Comparison of ENCODE assay signal across 11 cellular contexts in the genomic region with DNA sequence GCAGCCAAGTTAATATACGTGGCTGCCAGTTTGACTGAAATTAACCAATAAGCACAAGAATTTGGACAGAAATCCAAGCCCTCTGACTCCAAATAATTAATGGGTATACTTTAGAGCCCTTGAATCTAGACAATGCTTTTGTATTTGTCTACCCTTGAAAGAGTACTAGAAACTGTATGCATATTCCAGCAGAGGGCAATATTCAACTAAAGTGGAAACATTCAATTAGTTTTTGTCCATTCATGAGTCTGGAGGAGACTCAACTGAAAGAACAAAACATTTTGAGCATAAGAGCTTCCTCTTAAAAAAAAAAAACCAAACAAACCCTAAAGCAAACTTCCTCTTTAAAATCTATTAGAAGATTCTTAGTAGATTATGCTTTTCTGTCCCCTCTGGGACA.
A peak's percentile ranks its signal among the peaks of the same experiment; 100 is the strongest.
DNase-seq lines count a peak whose midpoint lies in the region; ATAC-seq and TF ChIP-seq lines count a peak whose summit lies in the region.
"Had no signal": no experiment of that assay in that cellular context is flagged by ENCODE, and none has a peak within 500 bp of the region (broad histone marks: within the 10 kb centered on the region; RNA-seq: fewer than 3 reads in every experiment).

No MANE protein-coding gene starts in this region.

- H3K27me3 ChIP-seq in A673 (replicated peaks; ENCODE audit: insufficient read depth, low read depth, low read length, poor library complexity): peaks cover 6% of the 10 kb centered on the region
- no peaks in the 10 kb centered on the region for H3K27me3 ChIP-seq in GM23248 (replicated peaks; ENCODE audit: insufficient read depth)
- H3K27me3 ChIP-seq in PC-9 (ENCODE audit: insufficient read depth, low read depth): no peaks in the 10 kb centered on the region
- H3K27me3 ChIP-seq in stomach: no peaks in the 10 kb centered on the region

- POLR2A ChIA-PET in A673 (lab: Charles Lee; ENCODE audit: low non-redundant PET): no interaction called here
- POLR2A ChIA-PET in PC-9 (lab: Charles Lee; ENCODE audit: unreplicated experiment): no interaction called here

- intact Hi-C loops in A673 (cut with micrococcal nuclease; ENCODE audit: unreplicated experiment): no loop called here
- intact Hi-C loops in PC-9 (cut with micrococcal nuclease; ENCODE audit: unreplicated experiment): no loop called here
- intact Hi-C loops in stomach (cut with DNase I; ENCODE audit: low total_unique reads): no loop called here

- 20 to 30% methylated on average over 1 of the region's 1 CpG for WGBS in GM23248 (ENCODE audit: low coverage in 1 of 2, low lambda C conversion rate in 2 of 2, missing lambda C conversion rate in 2 of 2), 2 experiments
- 50 to 82% (median 66%) methylated on average over 1 of the region's 1 CpG for WGBS in stomach, 5 donors

- H3K36me3 ChIP-seq in A673 (ENCODE audit: insufficient read depth, low read length, poor library complexity, severe bottlenecking) (no peaks in the 10 kb centered on the region), GM23248 (ENCODE audit: low read depth) (0 out of 2 replicates have a peak, but pooled peaks cover 6% of the 10 kb centered on the region), PC-9 (ENCODE audit: low read depth) (peaks cover 18% of the 10 kb centered on the region), stomach (peaks cover 0 to 24% (median 15%) of the 10 kb centered on the region in 4 donors)

- H3K9me3 ChIP-seq in A673 (ENCODE audit: low read depth, low read length, poor library complexity, severe bottlenecking) (no peaks in the 10 kb centered on the region), GM23248 (ENCODE audit: low read depth) (no peaks in the 10 kb centered on the region), PC-9 (ENCODE audit: insufficient read depth, low read depth) (no peaks in the 10 kb centered on the region), stomach (no peaks in the 10 kb centered on the region)

- no peaks in the 10 kb centered on the region for H3K79me2 ChIP-seq in GM23248 (ENCODE audit: insufficient read depth)
- 0 out of 2 replicates have a peak, but pooled peaks cover 2% of the 10 kb centered on the region for H3K79me2 ChIP-seq in PC-9 (ENCODE audit: low read depth)

- H3K9ac ChIP-seq in GM23248: no peak overlapping the region

- in situ Hi-C loops in GM23248 (cut with MboI): no loop called here

- H3K27ac ChIP-seq in A673 (ENCODE audit: low read depth, low read length, poor library complexity, severe bottlenecking): no peak overlapping the region
- H3K27ac ChIP-seq in GM23248: no peak overlapping the region
- H3K27ac ChIP-seq in PC-9: no peak overlapping the region
- no peak overlapping the region for H3K27ac ChIP-seq in stomach

- H3F3A ChIP-seq in GM23248 (ENCODE audit: insufficient read depth) (no peaks in the 10 kb centered on the region), PC-9 (ENCODE audit: insufficient read depth, low read depth) (peaks cover 11% of the 10 kb centered on the region; the same call in 1 of the 2 replicates)

- CTCF ChIA-PET in A673 (lab: Charles Lee): interaction anchor here (1.2 kb wide), 1 partner anchor 9 kb away, joined by 4 read pairs; no protein-coding TSS in a partner anchor
- CTCF ChIA-PET in PC-9 (lab: Charles Lee): no interaction called here

- ATAC-seq in GM21737 (IDR thresholded peaks at IDR 0.05; ENCODE audit: unreplicated experiment) (no peak), GM21528 (IDR thresholded peaks at IDR 0.05; ENCODE audit: low FRiP score, unreplicated experiment) (no peak)

- TF ChIP-seq POLR2A in stomach (IDR thresholded peaks at IDR 0.05): no peak

- DNase-seq in A673 (ENCODE audit: low spot score): peak; percentile 39
- DNase-seq in GM23248: peak; percentile 65
- no peak for DNase-seq in PC-9
- no peak for DNase-seq in fibroblast of villous mesenchyme (ENCODE audit: low read depth)
- DNase-seq in stomach: no peak
- no peak for DNase-seq in mesenteric fat pad (ENCODE audit: low spot score)
- DNase-seq: GF-D8; NK-92 treated with Interleukin-12 subunit alpha and Interleukin-12 subunit beta, amount 100 ng/mL, for 24 hours; stimulated activated CD4-positive, alpha-beta T cell treated with anti-CD3 and anti-CD28 coated beads, Interleukin-15, amount 100 ng/mL, for 24 hours had no signal

- H4K20me1 ChIP-seq in GM23248 (ENCODE audit: insufficient read depth) (no peaks in the 10 kb centered on the region), PC-9 (ENCODE audit: insufficient read depth) (no peaks in the 10 kb centered on the region)

- TF ChIP-seq CTCF in A673 (conservative IDR thresholded peaks at IDR 0.05; ENCODE audit: low read depth, low read length) (peak; percentile 42; the same call in 1 of the 2 replicates), PC-9 (conservative IDR thresholded peaks at IDR 0.05) (peak; percentile 44; the same call in 1 of the 2 replicates), fibroblast of villous mesenchyme (IDR thresholded peaks at IDR 0.05; ENCODE audit: insufficient read depth, low read depth, low read length) (peak; percentile 36), stomach (IDR thresholded peaks at IDR 0.05) (peak in 1 of 7 experiments; percentile 21)

- H3K4me2 ChIP-seq in GM23248 (ENCODE audit: unreplicated experiment) (no peak overlapping the region), PC-9 (no peak overlapping the region)

- BruUV-seq in A673 (replicated peaks; lab: Mats Ljungman, UMichigan): no TSS peak
- no TSS peak for BruUV-seq in PC-9 (replicated peaks; lab: Mats Ljungman, UMichigan)

- no peak for TF ChIP-seq EP300 in stomach (IDR thresholded peaks at IDR 0.05)

- no peak overlapping the region for H3K4me3 ChIP-seq in A673 (ENCODE audit: low read depth, low read length, poor library complexity, severe bottlenecking)
- H3K4me3 ChIP-seq in GM23248: no peak overlapping the region
- H3K4me3 ChIP-seq in PC-9: no peak overlapping the region
- no peak overlapping the region for H3K4me3 ChIP-seq in fibroblast of villous mesenchyme (ENCODE audit: low read depth, low read length)
- no peak overlapping the region for H3K4me3 ChIP-seq in stomach

- no peaks in the 10 kb centered on the region for H3K4me1 ChIP-seq in A673 (ENCODE audit: insufficient read depth, low read length, poor library complexity, severe bottlenecking)
- H3K4me1 ChIP-seq in GM23248 (ENCODE audit: insufficient read depth): 0 out of 2 replicates have a peak, but pooled peaks cover 3% of the 10 kb centered on the region
- H3K4me1 ChIP-seq in PC-9 (replicated peaks; ENCODE audit: insufficient read depth): no peaks in the 10 kb centered on the region
- H3K4me1 ChIP-seq in stomach: peaks cover 0 to 10% (median 5%) of the 10 kb centered on the region in 4 donors

- H2AFZ ChIP-seq in GM23248 (no peak overlapping the region), PC-9 (no peak overlapping the region)

- H3K9me2 ChIP-seq in GM23248 (ENCODE audit: insufficient read depth) (no peaks in the 10 kb centered on the region), PC-9 (ENCODE audit: insufficient read depth) (no peaks in the 10 kb centered on the region)

Comparison
In these comparisons a context has a peak if more than half of its experiments do, and no peak if none do; other contexts are left out.
1. DNase-seq: peak in A673 (single experiment) and GM23248 (single experiment); none in PC-9 (0 of 2), fibroblast of villous mesenchyme (single experiment), stomach (single experiment) and mesenteric fat pad (single experiment).